8 cellular contexts compared by ENCODE assay signal in genomic region chr12:57008113-57008687, GRCh38. TPM values are rescaled to one million over a fixed set of nuclear protein-coding genes. Genes with fewer than 3 reads are reported as not detected.
DNase-seq lines count a peak whose midpoint lies in the region; ATAC-seq, FAIRE-seq and TF ChIP-seq lines count a peak whose summit lies in the region.

No MANE protein-coding gene starts in this region.

- H3K36me3 ChIP-seq in astrocyte (ENCODE audit: insufficient read depth, low read length) (peaks cover 14% of the 10 kb centered on the region), upper lobe of right lung (peaks cover 16% of the 10 kb centered on the region)

- no peak overlapping the region for H3K4me2 ChIP-seq in astrocyte (ENCODE audit: low read length)

- peaks cover 22% of the 10 kb centered on the region for H4K20me1 ChIP-seq in astrocyte (ENCODE audit: insufficient read depth, low read length)

- CTCF ChIA-PET in Calu3 (lab: Charles Lee), result interaction anchor here (0.9 kb wide), 1 partner anchor 104 kb away, joined by 7 read pairs; no protein-coding TSS in a partner anchor

- peak; percentile 32 for DNase-seq in Calu3
- DNase-seq in HCEC 1CT, result peak; percentile 67
- peak; percentile 74 for DNase-seq in NCI-H82 (lab: John Stamatoyannopoulos, UW)
- peak; percentile 41 for DNase-seq in astrocyte (ENCODE audit: low read depth)
- peak; percentile 81 for DNase-seq in kidney glomerular epithelial cell (lab: John Stamatoyannopoulos, UW)
- DNase-seq in upper lobe of right lung, result no peak
- no peak for DNase-seq in mucosa of gallbladder (ENCODE audit: low spot score)

- no peak overlapping the region for H2AFZ ChIP-seq in astrocyte (ENCODE audit: low read depth, low read length)

- peaks cover 15% of the 10 kb centered on the region for H3K36me3 Mint-ChIP-seq in Calu3 (ENCODE audit: insufficient read depth, unreplicated experiment)
- H3K36me3 Mint-ChIP-seq in astrocyte (ENCODE audit: low read depth, unreplicated experiment), result peaks cover 9% of the 10 kb centered on the region

- peaks cover 11% of the 10 kb centered on the region for H3K4me1 ChIP-seq in astrocyte (ENCODE audit: insufficient read depth, low read length)
- H3K4me1 ChIP-seq in upper lobe of right lung, result peaks cover 13% of the 10 kb centered on the region

- H3K9ac ChIP-seq in astrocyte (ENCODE audit: low read length), result no peak overlapping the region

- H3K9me3 ChIP-seq in astrocyte (ENCODE audit: insufficient read depth, low read depth, low read length) (no peaks in the 10 kb centered on the region), upper lobe of right lung (no peaks in the 10 kb centered on the region)

- H3K27ac ChIP-seq in astrocyte (ENCODE audit: low read depth, low read length) (no peak overlapping the region), upper lobe of right lung (no peak overlapping the region)

- no peak overlapping the region for H3K27ac Mint-ChIP-seq in Calu3 (ENCODE audit: unreplicated experiment)
- H3K27ac Mint-ChIP-seq in astrocyte (ENCODE audit: unreplicated experiment), result peak overlapping the region; percentile 63

- H3K9me3 Mint-ChIP-seq in Calu3 (ENCODE audit: low read depth, unreplicated experiment), result no peaks in the 10 kb centered on the region
- H3K9me3 Mint-ChIP-seq in astrocyte (ENCODE audit: unreplicated experiment), result peaks cover 2% of the 10 kb centered on the region

- H3K27me3 ChIP-seq in astrocyte (ENCODE audit: insufficient read depth, low read length) (peaks cover 14% of the 10 kb centered on the region), upper lobe of right lung (no peaks in the 10 kb centered on the region)

- no peak overlapping the region for H3K4me3 Mint-ChIP-seq in Calu3 (ENCODE audit: low read depth, unreplicated experiment)
- H3K4me3 Mint-ChIP-seq in astrocyte (ENCODE audit: unreplicated experiment), result peak overlapping the region; percentile 42

- peaks cover 14% of the 10 kb centered on the region for H3K4me1 Mint-ChIP-seq in Calu3 (ENCODE audit: low read depth, unreplicated experiment)
- peaks cover 31% of the 10 kb centered on the region for H3K4me1 Mint-ChIP-seq in astrocyte (ENCODE audit: low read depth, unreplicated experiment)

- peak; percentile 33 for ATAC-seq in upper lobe of right lung
- ATAC-seq in HG02678 (IDR thresholded peaks at IDR 0.05; ENCODE audit: unreplicated experiment), result no peak

- no peak for FAIRE-seq in astrocyte (lab: Jason Lieb, UNC)

- no peak for TF ChIP-seq CTCF in Calu3 (IDR thresholded peaks at IDR 0.05; ENCODE audit: unreplicated experiment)
- peak; percentile 80 for TF ChIP-seq CTCF in astrocyte (IDR thresholded peaks at IDR 0.05; ENCODE audit: insufficient read depth, low read depth, low read length)
- TF ChIP-seq CTCF in upper lobe of right lung (IDR thresholded peaks at IDR 0.05), result peak; percentile 61

- peaks cover 30% of the 10 kb centered on the region for H3K79me2 ChIP-seq in astrocyte (ENCODE audit: insufficient read depth, low read length)

- H3K4me3 ChIP-seq in astrocyte (ENCODE audit: insufficient read depth, low read depth, low read length) (no peak overlapping the region), upper lobe of right lung (no peak overlapping the region)

- BruUV-seq in Calu3 (replicated peaks; lab: Mats Ljungman, UMichigan), result no TSS peak

- intact Hi-C loops in Calu3 (cut with micrococcal nuclease; ENCODE audit: unreplicated experiment), result loop anchor here (1.0 to 2.0 kb wide), 2 partner anchors 54 to 175 kb away; no protein-coding TSS in a partner anchor
- intact Hi-C loops in upper lobe of right lung (cut with DNase I), result no loop called here

- H3K27me3 Mint-ChIP-seq in Calu3 (ENCODE audit: unreplicated experiment) (peaks cover 38% of the 10 kb centered on the region), astrocyte (ENCODE audit: low read depth, unreplicated experiment) (peaks cover 7% of the 10 kb centered on the region)

RNA-seq across cellular contexts. Expression of gene ZBTB39, which starts 1.9 kb away (rescaled TPM):
- total RNA-seq in Calu3 (2022) (10.8 and 11.0 TPM in 2 replicates), astrocyte (8.4 and 9.8 TPM in 2 replicates), upper lobe of right lung (7.2 TPM), mucosa of gallbladder (5.7 TPM)

RNA-seq across cellular contexts. Expression of gene TAC3, which starts 8.1 kb away (rescaled TPM):
- total RNA-seq in Calu3 (2022) (not detected in 2 replicates), astrocyte (1.3 and 2.5 TPM in 2 replicates), upper lobe of right lung (not detected), mucosa of gallbladder (0.52 TPM)

RNA-seq across cellular contexts. Expression of gene MYO1A, which starts 41.7 kb away (rescaled TPM):
- total RNA-seq in Calu3 (2022) (0.31 and 1.5 TPM in 2 replicates), astrocyte (0.34 TPM in 1 of 2 replicates, not detected in the other), upper lobe of right lung (1.4 TPM), mucosa of gallbladder (48.5 TPM)

RNA-seq across cellular contexts. Expression of gene RDH16, which starts 50.8 kb away (rescaled TPM):
- total RNA-seq in Calu3 (2022), result 0.24 and 0.28 TPM in 2 replicates
- total RNA-seq in astrocyte, result 0.31 and 0.32 TPM in 2 replicates
- 0.32 TPM for total RNA-seq in upper lobe of right lung
- 0.52 TPM for total RNA-seq in mucosa of gallbladder

Comparison
In these comparisons a context has a peak if more than half of its experiments do, and no peak if none do; other contexts are left out.
1. DNase-seq: peak in Calu3 (single experiment), HCEC 1CT (single experiment), NCI-H82 (single experiment), astrocyte (single experiment) and kidney glomerular epithelial cell (single experiment); none in upper lobe of right lung (single experiment) and mucosa of gallbladder (single experiment).
2. RNA of gene MYO1A, which starts 41.7 kb away (total RNA-seq): 48.5 TPM in mucosa of gallbladder (single experiment); 1.4 TPM in upper lobe of right lung (single experiment), 0.34 TPM in astrocyte and 0.31 to 1.5 TPM in Calu3; every median in the first group is over 10 times any median in the second.